ENCODE assay signal across 8 cellular contexts in the genomic region with DNA sequence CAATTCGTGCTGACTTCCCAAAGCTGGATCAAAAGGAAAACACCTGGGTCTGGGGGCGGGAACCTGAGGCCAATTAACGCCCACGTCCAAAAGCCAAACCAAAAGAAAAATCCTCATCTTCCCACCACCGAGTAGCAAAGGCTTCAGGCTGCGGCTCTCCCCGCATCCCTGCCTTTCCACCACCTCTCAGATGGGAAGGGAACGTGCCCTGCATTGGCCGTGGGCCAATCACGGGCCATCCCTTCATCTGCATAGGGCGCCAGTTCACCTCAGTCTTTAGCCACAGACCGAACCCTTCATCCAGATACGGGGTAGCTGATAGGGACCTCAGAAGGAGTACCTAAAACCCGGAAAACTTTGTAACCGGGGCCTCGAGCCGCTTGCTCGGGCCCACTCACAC. TPM values are rescaled to one million over a fixed set of nuclear protein-coding genes. Genes with fewer than 3 reads are reported as not detected.
DNase-seq lines count a peak whose midpoint lies in the region; ATAC-seq and TF ChIP-seq lines count a peak whose summit lies in the region.

No MANE protein-coding gene starts in this region.

- ATAC-seq in HG02642 (IDR thresholded peaks at IDR 0.05; ENCODE audit: poor library complexity, unreplicated experiment) (no peak), GM19452 (IDR thresholded peaks at IDR 0.05; ENCODE audit: unreplicated experiment) (no peak)

- H3K4me1 ChIP-seq in ovary (ENCODE audit: insufficient read depth): peaks cover 10% of the 10 kb centered on the region

- intact Hi-C loops in ovary (cut with DNase I): no loop called here

- TF ChIP-seq CTCF in fibroblast of the aortic adventitia (IDR thresholded peaks at IDR 0.05; ENCODE audit: insufficient read depth, low read length) (no peak), ovary (IDR thresholded peaks at IDR 0.05) (no peak)

- no peaks in the 10 kb centered on the region for H3K9me3 ChIP-seq in ovary

- no peak for TF ChIP-seq POLR2A in ovary (IDR thresholded peaks at IDR 0.05)

- peak; percentile 56 for DNase-seq in activated CD8-positive, alpha-beta memory T cell treated with anti-CD3 and anti-CD28 coated beads, Interleukin-2, amount 50 U/mL, for 48 hours
- no peak for DNase-seq in activated CD8-positive, alpha-beta memory T cell treated with anti-CD3 and anti-CD28 coated beads, Interleukin-2, amount 50 U/mL, for 4 hours
- DNase-seq in UCSD-AML1 (lab: John Stamatoyannopoulos, UW; ENCODE audit: unreplicated experiment): peak; percentile 36
- DNase-seq in fibroblast of the aortic adventitia (ENCODE audit: low read depth): no peak
- DNase-seq in ovary: peak in 3 of 5 donors; percentile 26 to 41 (median 27)
- DNase-seq in medulla oblongata (ENCODE audit: extremely low spot score): no peak

- 2 to 5% (median 4%) methylated on average over 16 to 18 of the region's 18 CpGs for WGBS in ovary, 3 donors

- H3K27me3 ChIP-seq in ovary: no peaks in the 10 kb centered on the region

- TF ChIP-seq EP300 in ovary (IDR thresholded peaks at IDR 0.05): no peak

- H3K36me3 ChIP-seq in ovary: no peaks in the 10 kb centered on the region

- H3K27ac ChIP-seq in ovary: no peak overlapping the region

- H3K4me3 ChIP-seq in fibroblast of the aortic adventitia (ENCODE audit: low read depth, low read length) (peak overlapping the region; percentile 99), ovary (peak overlapping the region; percentile 86)

RNA-seq across cellular contexts. Expression of gene PRPF18, which starts 0.6 kb away (rescaled TPM):
- total RNA-seq in fibroblast of the aortic adventitia (ENCODE audit: low replicate concordance): 37.0 and 89.4 TPM in 2 replicates
- 10 to 100 TPM; 16.7 to 22.4 (median 20.1) TPM for total RNA-seq in ovary
- 10 to 100 TPM; 13.0 to 17.7 TPM for polyA plus RNA-seq in ovary

RNA-seq across cellular contexts. Expression of gene BEND7, which starts 58.6 kb away (rescaled TPM):
- 2.6 and 3.2 TPM in 2 replicates for total RNA-seq in fibroblast of the aortic adventitia (ENCODE audit: low replicate concordance)
- 10 to 100 TPM; 14.4 to 34.7 (median 19.8) TPM for total RNA-seq in ovary
- polyA plus RNA-seq in ovary: 10 to 100 TPM in 1 of 2 donors, 1 to 10 TPM in 1; 9.9 to 22.6 TPM

Comparison
In these comparisons a context has a peak if more than half of its experiments do, and no peak if none do; other contexts are left out.
1. DNase-seq: peak in activated CD8-positive, alpha-beta memory T cell treated with anti-CD3 and anti-CD28 coated beads, Interleukin-2, amount 50 U/mL, for 48 hours (single experiment), UCSD-AML1 (single experiment) and ovary (3 of 5); none in activated CD8-positive, alpha-beta memory T cell treated with anti-CD3 and anti-CD28 coated beads, Interleukin-2, amount 50 U/mL, for 4 hours (single experiment), fibroblast of the aortic adventitia (single experiment) and medulla oblongata (single experiment).